21 cellular contexts compared by ENCODE assay signal in genomic region chr15:71545223-71545760, GRCh38.
"Had no signal": no experiment of that assay in that cellular context is flagged by ENCODE, and none has a peak within 500 bp of the region (broad histone marks: within the 10 kb centered on the region; RNA-seq: fewer than 3 reads in every experiment).

No MANE protein-coding gene starts in this region.

- H3K36me3 ChIP-seq: breast epithelium, left lung, neutrophil, pancreas, suprapubic skin, transverse colon had no signal

- H3K27ac ChIP-seq: left lung, neutrophil, pancreas, suprapubic skin, transverse colon had no signal

- H3K4me1 ChIP-seq: breast epithelium, left lung, pancreas, transverse colon had no signal

- H3K9me3 ChIP-seq: breast epithelium, left lung, neutrophil, pancreas, suprapubic skin, transverse colon had no signal

- ATAC-seq: activated CD8-positive, alpha-beta memory T cell treated with anti-CD3 and anti-CD28 coated beads, Interleukin-2, amount 10 ng/mL, durations not matched to agents 7 days and 5 days; left lung; natural killer cell treated with Interleukin-12 subunit alpha and Interleukin-12 subunit beta and Interleukin-15 and Interleukin-18, amount 100 ng/mL, for 72 hours; pancreas; WTC11 had no signal

- FAIRE-seq: frontal cortex, kidney, pancreas, TTC549 had no signal

- H3K27me3 ChIP-seq: breast epithelium, left lung, pancreas, suprapubic skin, transverse colon had no signal

- H3K4me3 ChIP-seq: breast epithelium, left lung, pancreas, suprapubic skin, transverse colon had no signal

- DNase-seq: activated CD4-positive, alpha-beta memory T cell treated with anti-CD3 and anti-CD28 coated beads, Interleukin-2, amount 10 ng/mL, durations not matched to agents 7 days and 5 days; activated CD4-positive, alpha-beta T cell treated with anti-CD3 and anti-CD28 coated beads for 48 hours; activated CD8-positive, alpha-beta memory T cell treated with anti-CD3 and anti-CD28 coated beads, Interleukin-2, amount 10 ng/mL, durations not matched to agents 7 days and 5 days; activated naive CD4-positive, alpha-beta T cell treated with anti-CD3 and anti-CD28 coated beads for 36 hours; activated T-cell treated with anti-CD3 and anti-CD28 coated beads, Interleukin-2, amount 50 U/mL, for 1 hour; anterior cingulate cortex; effector CD4-positive, alpha-beta T cell; hypothalamus; kidney; left lung; pancreas; retina; stimulated activated CD4-positive, alpha-beta T cell treated with anti-CD3 and anti-CD28 coated beads, Interleukin-2, amount 100 ng/mL, for 24 hours; transverse colon had no signal
